In genomic region chr5:175696139-175696854, GRCh38 we compare ENCODE assay signal across 7 cellular contexts. TPM values are rescaled to one million over a fixed set of nuclear protein-coding genes. Genes with fewer than 3 reads are reported as not detected.
DNase-seq lines count a peak whose midpoint lies in the region; FAIRE-seq and TF ChIP-seq lines count a peak whose summit lies in the region.

No MANE protein-coding gene starts in this region.

- H3K4me1 ChIP-seq in prostate gland (replicated peaks) = no peaks in the 10 kb centered on the region

- H3K4me3 ChIP-seq in fibroblast of pulmonary artery (replicated peaks; ENCODE audit: low read depth, low read length) (no peak overlapping the region), prostate gland (no peak overlapping the region)

- no peaks in the 10 kb centered on the region for H3K27me3 ChIP-seq in prostate gland (replicated peaks; ENCODE audit: insufficient read depth)

- FAIRE-seq in GM12892 (lab: Jason Lieb, UNC) (no peak), urothelium cell line (lab: Jason Lieb, UNC) (no peak)

- H3K36me3 ChIP-seq in prostate gland = no peaks in the 10 kb centered on the region

- TF ChIP-seq CTCF in fibroblast of pulmonary artery (IDR thresholded peaks at IDR 0.05; ENCODE audit: low read length, missing control alignments) = peak; percentile 13
- TF ChIP-seq CTCF in prostate gland (IDR thresholded peaks at IDR 0.05) = peak in 3 of 4 experiments; percentile 32 to 50 (median 47)

- TF ChIP-seq POLR2A in GM12892 (IDR thresholded peaks at IDR 0.05; ENCODE audit: low read depth, low read length) = no peak
- no peak for TF ChIP-seq POLR2A in prostate gland (IDR thresholded peaks at IDR 0.05)

- intact Hi-C loops in prostate gland (cut with DNase I) = no loop called here

- peak overlapping the region in 1 of 2 donors; percentile 17 for H3K27ac ChIP-seq in prostate gland

- no peaks in the 10 kb centered on the region for H3K9me3 ChIP-seq in prostate gland

- DNase-seq in GM12892 (ENCODE audit: insufficient read length) (peak; percentile 36), NCI-H82 (lab: John Stamatoyannopoulos, UW) (peak; percentile 80), fibroblast of pulmonary artery (ENCODE audit: low read depth) (peak; percentile 7), prostate gland (ENCODE audit: low spot score) (no peak), urothelium cell line (ENCODE audit: low spot score) (peak; percentile 83), GM03348 (ENCODE audit: low spot score) (no peak)
- peak; percentile 31 to 41 for DNase-seq in activated CD8-positive, alpha-beta memory T cell treated with anti-CD3 and anti-CD28 coated beads for 4 hours (ENCODE audit: low read depth in 2 of 2)

- WGBS in prostate gland = 44% methylated on average over 16 of the region's 16 CpGs

RNA-seq across cellular contexts. Expression of gene HRH2, which starts 38.4 kb away (rescaled TPM):
- not detected for polyA plus RNA-seq in GM12892 (2012; ENCODE audit: missing spikeins)
- 1 to 10 TPM in 1 of 2 donors, under 1 TPM in 1; 0.55 to 5.3 TPM for total RNA-seq in prostate gland

Comparison
In these comparisons a context has a peak if more than half of its experiments do, and no peak if none do; other contexts are left out.
1. DNase-seq: peak in GM12892 (single experiment), NCI-H82 (single experiment), activated CD8-positive, alpha-beta memory T cell treated with anti-CD3 and anti-CD28 coated beads for 4 hours (2 of 2), fibroblast of pulmonary artery (single experiment) and urothelium cell line (single experiment); none in prostate gland (single experiment) and GM03348 (single experiment).